In the genomic region with DNA sequence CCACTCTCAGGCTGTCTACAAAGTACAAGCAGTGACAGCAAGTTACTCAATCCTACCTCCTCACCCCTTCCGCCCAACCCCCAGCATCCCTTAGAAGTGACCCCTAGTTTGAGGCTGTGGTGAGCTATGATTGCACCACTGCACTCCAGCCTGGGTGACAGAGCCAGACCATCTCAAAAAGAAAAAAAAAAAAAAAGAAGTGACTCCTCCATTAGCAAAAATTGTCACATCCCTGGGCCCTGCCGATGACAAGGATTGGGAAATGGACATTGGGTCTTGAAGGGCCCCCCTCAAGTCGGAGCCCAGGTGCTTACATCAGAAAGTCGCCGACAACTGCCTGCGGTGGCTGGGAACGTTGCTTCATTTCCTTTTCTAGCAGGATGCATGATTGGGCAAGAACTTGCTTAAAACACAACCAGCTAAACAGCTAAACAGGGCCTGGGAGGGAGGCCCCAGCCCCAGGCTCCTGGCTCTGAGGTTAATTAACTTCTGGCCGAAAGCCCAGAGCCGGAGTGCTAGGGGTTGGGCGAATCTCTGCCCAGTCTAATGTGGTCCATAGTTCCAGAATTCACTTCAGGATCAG, we compare ENCODE assay signal across 1 cellular context.
A peak's percentile ranks its signal among the peaks of the same experiment; 100 is the strongest.
TF ChIP-seq lines count a peak whose summit lies in the region.

No MANE protein-coding gene starts in this region.

TF ChIP-seq in HepG2, 621 proteins besides CTCF, POLR2A, EP300 and RAD21 (continued from another document and continues in another):
- TF ChIP-seq, protein P1, sequence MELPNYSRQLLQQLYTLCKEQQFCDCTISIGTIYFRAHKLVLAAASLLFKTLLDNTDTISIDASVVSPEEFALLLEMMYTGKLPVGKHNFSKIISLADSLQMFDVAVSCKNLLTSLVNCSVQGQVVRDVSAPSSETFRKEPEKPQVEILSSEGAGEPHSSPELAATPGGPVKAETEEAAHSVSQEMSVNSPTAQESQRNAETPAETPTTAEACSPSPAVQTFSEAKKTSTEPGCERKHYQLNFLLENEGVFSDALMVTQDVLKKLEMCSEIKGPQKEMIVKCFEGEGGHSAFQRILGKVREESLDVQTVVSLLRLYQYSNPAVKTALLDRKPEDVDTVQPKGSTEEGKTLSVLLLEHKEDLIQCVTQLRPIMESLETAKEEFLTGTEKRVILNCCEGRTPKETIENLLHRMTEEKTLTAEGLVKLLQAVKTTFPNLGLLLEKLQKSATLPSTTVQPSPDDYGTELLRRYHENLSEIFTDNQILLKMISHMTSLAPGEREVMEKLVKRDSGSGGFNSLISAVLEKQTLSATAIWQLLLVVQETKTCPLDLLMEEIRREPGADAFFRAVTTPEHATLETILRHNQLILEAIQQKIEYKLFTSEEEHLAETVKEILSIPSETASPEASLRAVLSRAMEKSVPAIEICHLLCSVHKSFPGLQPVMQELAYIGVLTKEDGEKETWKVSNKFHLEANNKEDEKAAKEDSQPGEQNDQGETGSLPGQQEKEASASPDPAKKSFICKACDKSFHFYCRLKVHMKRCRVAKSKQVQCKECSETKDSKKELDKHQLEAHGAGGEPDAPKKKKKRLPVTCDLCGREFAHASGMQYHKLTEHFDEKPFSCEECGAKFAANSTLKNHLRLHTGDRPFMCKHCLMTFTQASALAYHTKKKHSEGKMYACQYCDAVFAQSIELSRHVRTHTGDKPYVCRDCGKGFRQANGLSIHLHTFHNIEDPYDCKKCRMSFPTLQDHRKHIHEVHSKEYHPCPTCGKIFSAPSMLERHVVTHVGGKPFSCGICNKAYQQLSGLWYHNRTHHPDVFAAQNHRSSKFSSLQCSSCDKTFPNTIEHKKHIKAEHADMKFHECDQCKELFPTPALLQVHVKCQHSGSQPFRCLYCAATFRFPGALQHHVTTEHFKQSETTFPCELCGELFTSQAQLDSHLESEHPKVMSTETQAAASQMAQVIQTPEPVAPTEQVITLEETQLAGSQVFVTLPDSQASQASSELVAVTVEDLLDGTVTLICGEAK (IDR thresholded peaks at IDR 0.05): no peak
- TF ChIP-seq, protein P1 (CRISPR knock-in tag; IDR thresholded peaks at IDR 0.05): no peak
- TF ChIP-seq ZNF790 (CRISPR knock-in tag; IDR thresholded peaks at IDR 0.05; ENCODE audit: borderline replicate concordance) (no peak), ZNF280D (CRISPR knock-in tag; IDR thresholded peaks at IDR 0.05) (no peak), ZFX (CRISPR knock-in tag; IDR thresholded peaks at IDR 0.05; ENCODE audit: low read depth) (peak; percentile 55; the same call in 1 of the 2 replicates), KLF15 (CRISPR knock-in tag; IDR thresholded peaks at IDR 0.05; ENCODE audit: borderline replicate concordance) (no peak), MATR3 (CRISPR knock-in tag; IDR thresholded peaks at IDR 0.05) (no peak), ZNF329 (CRISPR knock-in tag; IDR thresholded peaks at IDR 0.05; ENCODE audit: low read depth) (no peak), ZKSCAN8 (CRISPR knock-in tag; IDR thresholded peaks at IDR 0.05; ENCODE audit: borderline replicate concordance) (no peak), ZNF510 (CRISPR knock-in tag; IDR thresholded peaks at IDR 0.05; ENCODE audit: low read depth) (no peak), ZFP41 (CRISPR knock-in tag; IDR thresholded peaks at IDR 0.05; ENCODE audit: borderline replicate concordance) (no peak), SMC3 (IDR thresholded peaks at IDR 0.05; ENCODE audit: low read length) (no peak), CSRNP1 (CRISPR knock-in tag; IDR thresholded peaks at IDR 0.05) (0 out of 2 replicates have a peak, but pooled peaks have one; percentile 38), PREB (CRISPR knock-in tag; IDR thresholded peaks at IDR 0.05) (no peak), CSRNP2 (CRISPR knock-in tag; conservative IDR thresholded peaks at IDR 0.05; ENCODE audit: low read depth) (no peak), ZNF550 (CRISPR knock-in tag; IDR thresholded peaks at IDR 0.05; ENCODE audit: borderline replicate concordance) (no peak), IKZF1 (IDR thresholded peaks at IDR 0.05) (no peak)
- TF ChIP-seq, protein P2, sequence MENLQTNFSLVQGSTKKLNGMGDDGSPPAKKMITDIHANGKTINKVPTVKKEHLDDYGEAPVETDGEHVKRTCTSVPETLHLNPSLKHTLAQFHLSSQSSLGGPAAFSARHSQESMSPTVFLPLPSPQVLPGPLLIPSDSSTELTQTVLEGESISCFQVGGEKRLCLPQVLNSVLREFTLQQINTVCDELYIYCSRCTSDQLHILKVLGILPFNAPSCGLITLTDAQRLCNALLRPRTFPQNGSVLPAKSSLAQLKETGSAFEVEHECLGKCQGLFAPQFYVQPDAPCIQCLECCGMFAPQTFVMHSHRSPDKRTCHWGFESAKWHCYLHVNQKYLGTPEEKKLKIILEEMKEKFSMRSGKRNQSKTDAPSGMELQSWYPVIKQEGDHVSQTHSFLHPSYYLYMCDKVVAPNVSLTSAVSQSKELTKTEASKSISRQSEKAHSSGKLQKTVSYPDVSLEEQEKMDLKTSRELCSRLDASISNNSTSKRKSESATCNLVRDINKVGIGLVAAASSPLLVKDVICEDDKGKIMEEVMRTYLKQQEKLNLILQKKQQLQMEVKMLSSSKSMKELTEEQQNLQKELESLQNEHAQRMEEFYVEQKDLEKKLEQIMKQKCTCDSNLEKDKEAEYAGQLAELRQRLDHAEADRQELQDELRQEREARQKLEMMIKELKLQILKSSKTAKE (CRISPR knock-in tag; IDR thresholded peaks at IDR 0.05; ENCODE audit: borderline replicate concordance): no peak
- TF ChIP-seq, protein P3, sequence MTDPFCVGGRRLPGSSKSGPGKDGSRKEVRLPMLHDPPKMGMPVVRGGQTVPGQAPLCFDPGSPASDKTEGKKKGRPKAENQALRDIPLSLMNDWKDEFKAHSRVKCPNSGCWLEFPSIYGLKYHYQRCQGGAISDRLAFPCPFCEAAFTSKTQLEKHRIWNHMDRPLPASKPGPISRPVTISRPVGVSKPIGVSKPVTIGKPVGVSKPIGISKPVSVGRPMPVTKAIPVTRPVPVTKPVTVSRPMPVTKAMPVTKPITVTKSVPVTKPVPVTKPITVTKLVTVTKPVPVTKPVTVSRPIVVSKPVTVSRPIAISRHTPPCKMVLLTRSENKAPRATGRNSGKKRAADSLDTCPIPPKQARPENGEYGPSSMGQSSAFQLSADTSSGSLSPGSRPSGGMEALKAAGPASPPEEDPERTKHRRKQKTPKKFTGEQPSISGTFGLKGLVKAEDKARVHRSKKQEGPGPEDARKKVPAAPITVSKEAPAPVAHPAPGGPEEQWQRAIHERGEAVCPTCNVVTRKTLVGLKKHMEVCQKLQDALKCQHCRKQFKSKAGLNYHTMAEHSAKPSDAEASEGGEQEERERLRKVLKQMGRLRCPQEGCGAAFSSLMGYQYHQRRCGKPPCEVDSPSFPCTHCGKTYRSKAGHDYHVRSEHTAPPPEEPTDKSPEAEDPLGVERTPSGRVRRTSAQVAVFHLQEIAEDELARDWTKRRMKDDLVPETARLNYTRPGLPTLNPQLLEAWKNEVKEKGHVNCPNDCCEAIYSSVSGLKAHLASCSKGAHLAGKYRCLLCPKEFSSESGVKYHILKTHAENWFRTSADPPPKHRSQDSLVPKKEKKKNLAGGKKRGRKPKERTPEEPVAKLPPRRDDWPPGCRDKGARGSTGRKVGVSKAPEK (CRISPR knock-in tag; IDR thresholded peaks at IDR 0.05; ENCODE audit: borderline replicate concordance): no peak
- TF ChIP-seq, protein P4, sequence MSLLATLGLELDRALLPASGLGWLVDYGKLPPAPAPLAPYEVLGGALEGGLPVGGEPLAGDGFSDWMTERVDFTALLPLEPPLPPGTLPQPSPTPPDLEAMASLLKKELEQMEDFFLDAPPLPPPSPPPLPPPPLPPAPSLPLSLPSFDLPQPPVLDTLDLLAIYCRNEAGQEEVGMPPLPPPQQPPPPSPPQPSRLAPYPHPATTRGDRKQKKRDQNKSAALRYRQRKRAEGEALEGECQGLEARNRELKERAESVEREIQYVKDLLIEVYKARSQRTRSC (CRISPR knock-in tag; IDR thresholded peaks at IDR 0.05; ENCODE audit: low read depth): no peak
- TF ChIP-seq, protein P5, sequence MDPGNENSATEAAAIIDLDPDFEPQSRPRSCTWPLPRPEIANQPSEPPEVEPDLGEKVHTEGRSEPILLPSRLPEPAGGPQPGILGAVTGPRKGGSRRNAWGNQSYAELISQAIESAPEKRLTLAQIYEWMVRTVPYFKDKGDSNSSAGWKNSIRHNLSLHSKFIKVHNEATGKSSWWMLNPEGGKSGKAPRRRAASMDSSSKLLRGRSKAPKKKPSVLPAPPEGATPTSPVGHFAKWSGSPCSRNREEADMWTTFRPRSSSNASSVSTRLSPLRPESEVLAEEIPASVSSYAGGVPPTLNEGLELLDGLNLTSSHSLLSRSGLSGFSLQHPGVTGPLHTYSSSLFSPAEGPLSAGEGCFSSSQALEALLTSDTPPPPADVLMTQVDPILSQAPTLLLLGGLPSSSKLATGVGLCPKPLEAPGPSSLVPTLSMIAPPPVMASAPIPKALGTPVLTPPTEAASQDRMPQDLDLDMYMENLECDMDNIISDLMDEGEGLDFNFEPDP (CRISPR knock-in tag; conservative IDR thresholded peaks at IDR 0.05): no peak
